8 cellular contexts compared by ENCODE assay signal in the genomic region with DNA sequence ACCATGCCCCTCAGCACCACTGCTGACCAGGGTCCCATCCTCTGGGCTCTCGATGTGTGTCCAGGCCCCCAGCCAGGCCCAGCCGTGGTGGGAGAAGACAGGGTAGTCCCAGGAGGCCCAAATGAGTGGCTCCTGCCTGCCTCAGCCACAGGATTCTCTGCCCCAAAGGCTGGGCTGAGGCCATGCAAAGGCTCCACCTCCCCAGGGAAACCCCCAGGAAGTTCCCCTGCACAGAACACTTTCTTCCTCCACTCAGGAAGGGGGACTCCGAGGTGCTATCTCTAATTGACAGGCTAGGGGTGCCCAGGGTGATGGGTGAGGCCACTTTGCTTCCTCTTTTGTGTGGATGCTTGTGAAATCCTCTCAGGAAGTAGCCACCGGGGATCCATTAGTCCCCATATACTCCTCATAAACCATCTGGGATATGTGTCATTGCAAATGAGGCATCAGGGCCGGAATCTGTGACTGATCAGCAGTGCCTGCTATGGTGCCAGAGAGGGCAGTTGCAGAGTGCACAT. TPM values are rescaled to one million over a fixed set of nuclear protein-coding genes. Genes with fewer than 3 reads are reported as not detected.
DNase-seq lines count a peak whose midpoint lies in the region; ATAC-seq, FAIRE-seq and TF ChIP-seq lines count a peak whose summit lies in the region.

No MANE protein-coding gene starts in this region.

- TF ChIP-seq CTCF in GM13977 (IDR thresholded peaks at IDR 0.05; ENCODE audit: extremely low read depth, insufficient read depth, missing control alignments), result no peak

- H3K27ac ChIP-seq in small intestine (ENCODE audit: low read depth in 1 of 2, low read length in 1 of 2), result no peak overlapping the region

- H3K4me3 ChIP-seq in small intestine (ENCODE audit: low read depth in 1 of 2, low read length in 2 of 2), result no peak overlapping the region

- no peaks in the 10 kb centered on the region for H3K9me3 Mint-ChIP-seq in central memory CD8-positive, alpha-beta T cell

- peaks cover 3 to 19% of the 10 kb centered on the region in 2 donors for H3K4me1 ChIP-seq in small intestine (ENCODE audit: control insufficient read depth in 2 of 2, insufficient read depth in 1 of 2, low read depth in 1 of 2, low read length in 1 of 2)

- peak; percentile 58 for ATAC-seq in GM19467 (IDR thresholded peaks at IDR 0.05; ENCODE audit: unreplicated experiment)
- peak; percentile 68 for ATAC-seq in HG03460 (IDR thresholded peaks at IDR 0.05; ENCODE audit: unreplicated experiment)
- ATAC-seq in central memory CD8-positive, alpha-beta T cell (replicated peaks; ENCODE audit: extremely low read depth, poor library complexity, severe bottlenecking), result peak; percentile 42

- peaks cover 21% of the 10 kb centered on the region for H3K4me1 Mint-ChIP-seq in central memory CD8-positive, alpha-beta T cell

- H3K36me3 ChIP-seq in small intestine (ENCODE audit: control insufficient read depth in 2 of 2, insufficient read depth in 2 of 2, low read length in 2 of 2), result no peaks in the 10 kb centered on the region

- peak; percentile 85 for DNase-seq in GM13977 (ENCODE audit: low spot score)
- DNase-seq in central memory CD8-positive, alpha-beta T cell (ENCODE audit: low spot score in 2 of 2), result no peak
- DNase-seq in cerebellum (ENCODE audit: low spot score), result no peak
- DNase-seq in small intestine, result no peak
- DNase-seq in NCI-H1436 (lab: John Stamatoyannopoulos, UW), result no peak
- DNase-seq in anterior cingulate cortex (lab: John Stamatoyannopoulos, UW), result no peak

- H3K9me3 ChIP-seq in small intestine (ENCODE audit: control insufficient read depth, low read depth), result no peaks in the 10 kb centered on the region

- no peaks in the 10 kb centered on the region for H3K27me3 ChIP-seq in small intestine (ENCODE audit: control insufficient read depth in 2 of 2, insufficient read depth in 2 of 2, low read length in 2 of 2)

- FAIRE-seq in small intestine (lab: Jason Lieb, UNC), result no peak

- H3K36me3 Mint-ChIP-seq in central memory CD8-positive, alpha-beta T cell (ENCODE audit: insufficient read depth), result peaks cover 10% of the 10 kb centered on the region

- in situ Hi-C loops in GM13977 (cut with MboI; ENCODE audit: low pct_unique_long_range_greater_than_20kb, low sequenced_read_pairs, unreplicated experiment), result loop anchor here (25.0 kb wide), 1 partner anchor 526 kb away; a partner anchor contains a TSS

- peaks cover 24% of the 10 kb centered on the region for H3K27me3 Mint-ChIP-seq in central memory CD8-positive, alpha-beta T cell

- H3K4me3 Mint-ChIP-seq in central memory CD8-positive, alpha-beta T cell, result no peak overlapping the region

- no peak overlapping the region for H3K27ac Mint-ChIP-seq in central memory CD8-positive, alpha-beta T cell (ENCODE audit: low read depth)

- WGBS in small intestine, 3 donors, result 59 to 61% (median 60%) methylated on average over 5 of the region's 5 CpGs

RNA-seq across cellular contexts. Expression of a gene that starts 23.1 kb away (rescaled TPM):
- 10.2 TPM for total RNA-seq in cerebellum
- polyA plus RNA-seq in small intestine, result 10 to 100 TPM; 15.2 to 23.9 (median 16.8) TPM
